Comparison of ENCODE assay signal across 28 cellular contexts in genomic region chr6:76165471-76166221, GRCh38.
"Had no signal": no experiment of that assay in that cellular context is flagged by ENCODE, and none has a peak within 500 bp of the region (broad histone marks: within the 10 kb centered on the region; RNA-seq: fewer than 3 reads in every experiment).

No MANE protein-coding gene starts in this region.

- ATAC-seq: activated CD4-positive, alpha-beta T cell treated with anti-CD3 and anti-CD28 coated beads for 36 hours; activated CD4-positive, CD25-positive, alpha-beta regulatory T cell treated with anti-CD3 and anti-CD28 coated beads, Interleukin-2, amount 50 U/mL, for 24 hours; activated CD8-positive, alpha-beta T cell treated with anti-CD3 and anti-CD28 coated beads, Interleukin-2, amount 10 ng/mL, durations not matched to agents 7 days and 5 days had no signal

- H3K4me3 Mint-ChIP-seq: activated CD4-positive, alpha-beta T cell treated with anti-CD3 and anti-CD28 coated beads for 36 hours; activated CD4-positive, alpha-beta T cell treated with anti-CD3 and anti-CD28 coated beads, Interleukin-2, amount 10 ng/mL, durations not matched to agents 7 days and 5 days; activated CD8-positive, alpha-beta T cell treated with anti-CD3 and anti-CD28 coated beads, Interleukin-2, amount 10 ng/mL, durations not matched to agents 7 days and 5 days; activated naive CD8-positive, alpha-beta T cell treated with anti-CD3 and anti-CD28 coated beads for 36 hours; activated T-cell treated with anti-CD3 and anti-CD28 coated beads, Interleukin-2, amount 50 U/mL, for 24 hours; central memory CD8-positive, alpha-beta T cell; T-helper 1 cell treated with Interleukin-12 subunit alpha and Interleukin-12 subunit beta and Interleukin-4 antibody, amounts not matched to agents 30 μg/mL and 1 μg/mL, for 36 hours; T-helper 2 cell treated with Interferon-gamma antibody and Interleukin-4, amounts not matched to agents 5 μg/mL and 100 μg/mL, for 36 hours had no signal

- H3K4me1 Mint-ChIP-seq: activated CD4-positive, alpha-beta T cell treated with anti-CD3 and anti-CD28 coated beads for 36 hours; activated CD4-positive, alpha-beta T cell treated with anti-CD3 and anti-CD28 coated beads, Interleukin-2, amount 10 ng/mL, durations not matched to agents 7 days and 5 days; activated naive CD8-positive, alpha-beta T cell treated with anti-CD3 and anti-CD28 coated beads for 36 hours; central memory CD8-positive, alpha-beta T cell had no signal

- H3K4me2 ChIP-seq: PC-9 had no signal

- H3K4me1 ChIP-seq: ascending aorta had no signal

- H2AFZ ChIP-seq: PC-9 had no signal

- H3K4me3 ChIP-seq: ascending aorta, cardiac muscle cell, PC-9, SK-N-MC had no signal

- H3K27ac ChIP-seq: ascending aorta, cardiac muscle cell, PC-9, RWPE1, SK-N-MC had no signal

- H3K27me3 ChIP-seq: ascending aorta, cardiac muscle cell had no signal

- H3K36me3 Mint-ChIP-seq: activated naive CD8-positive, alpha-beta T cell treated with anti-CD3 and anti-CD28 coated beads for 36 hours had no signal

- H3K27me3 Mint-ChIP-seq: activated CD4-positive, alpha-beta T cell treated with anti-CD3 and anti-CD28 coated beads for 36 hours; activated CD4-positive, alpha-beta T cell treated with anti-CD3 and anti-CD28 coated beads, Interleukin-2, amount 10 ng/mL, durations not matched to agents 7 days and 5 days; activated naive CD8-positive, alpha-beta T cell treated with anti-CD3 and anti-CD28 coated beads for 36 hours; activated T-cell treated with anti-CD3 and anti-CD28 coated beads, Interleukin-2, amount 50 U/mL, for 24 hours; central memory CD8-positive, alpha-beta T cell had no signal

- H3K36me3 ChIP-seq: ascending aorta, cardiac muscle cell had no signal

- H3K27ac Mint-ChIP-seq: activated CD4-positive, alpha-beta T cell treated with anti-CD3 and anti-CD28 coated beads for 36 hours; activated CD4-positive, alpha-beta T cell treated with anti-CD3 and anti-CD28 coated beads, Interleukin-2, amount 10 ng/mL, durations not matched to agents 7 days and 5 days; activated CD8-positive, alpha-beta T cell treated with anti-CD3 and anti-CD28 coated beads, Interleukin-2, amount 10 ng/mL, durations not matched to agents 7 days and 5 days; activated naive CD8-positive, alpha-beta T cell treated with anti-CD3 and anti-CD28 coated beads for 36 hours; activated T-cell treated with anti-CD3 and anti-CD28 coated beads, Interleukin-2, amount 50 U/mL, for 24 hours; T-helper 1 cell treated with Interleukin-12 subunit alpha and Interleukin-12 subunit beta and Interleukin-4 antibody, amounts not matched to agents 30 μg/mL and 1 μg/mL, for 36 hours; T-helper 2 cell treated with Interferon-gamma antibody and Interleukin-4, amounts not matched to agents 5 μg/mL and 100 μg/mL, for 36 hours had no signal

- DNase-seq: activated CD4-positive, alpha-beta T cell treated with anti-CD3 and anti-CD28 coated beads for 36 hours; activated CD4-positive, alpha-beta T cell treated with anti-CD3 and anti-CD28 coated beads, Interleukin-2, amount 10 ng/mL, durations not matched to agents 7 days and 5 days; activated CD4-positive, alpha-beta T cell treated with anti-CD3 and anti-CD28 coated beads, Interleukin-2, amount 50 U/mL, for 48 hours; activated CD8-positive, alpha-beta T cell treated with anti-CD3 and anti-CD28 coated beads, Interleukin-2, amount 10 ng/mL, durations not matched to agents 7 days and 5 days; activated naive CD4-positive, alpha-beta T cell; activated naive CD4-positive, alpha-beta T cell treated with anti-CD3 and anti-CD28 coated beads, Interleukin-2, amount 50 U/mL, for 16 hours; activated naive CD8-positive, alpha-beta T cell treated with anti-CD3 and anti-CD28 coated beads for 36 hours; activated T-cell treated with anti-CD3 and anti-CD28 coated beads, Interleukin-2, amount 50 U/mL, for 24 hours; amniotic stem cell; Karpas-422; KBM-7; NCI-H1092; NCI-H187; NCI-H2029 treated with DMSO at 0.1 percent for 48 hours; NCI-H2107; NCI-H2171; NCI-H510A; NCI-H748 treated with DMSO at 0.1 percent for 48 hours; NK-92 treated with Interleukin-12 subunit alpha and Interleukin-12 subunit beta, amount 100 ng/mL, for 24 hours; PC-9 had no signal
